ENCODE assay signal across 8 cellular contexts in genomic region chr12:57726151-57726883, GRCh38. TPM values are rescaled to one million over a fixed set of nuclear protein-coding genes. Genes with fewer than 3 reads are reported as not detected.
A peak's percentile ranks its signal among the peaks of the same experiment; 100 is the strongest.
DNase-seq lines count a peak whose midpoint lies in the region; ATAC-seq, FAIRE-seq and TF ChIP-seq lines count a peak whose summit lies in the region.

No MANE protein-coding gene starts in this region.

- DNase-seq in D721Med (ENCODE audit: insufficient read length, low spot score) (peak; percentile 95), HS-5 (ENCODE audit: low read depth) (peak; percentile 68), bronchial epithelial cell (ENCODE audit: low read depth) (peak; percentile 67), iPS-NIHi7 (ENCODE audit: extremely low spot score) (peak; percentile 96)

- H3K9me3 ChIP-seq in OCI-LY1 (ENCODE audit: low read length) (no peaks in the 10 kb centered on the region), skeletal muscle tissue (ENCODE audit: control insufficient read depth in 3 of 3, low read length in 3 of 3) (no peaks in the 10 kb centered on the region)

- peaks cover 4% of the 10 kb centered on the region for H3K4me1 ChIP-seq in OCI-LY1 (ENCODE audit: insufficient read depth, low read length, severe bottlenecking)
- H3K4me1 ChIP-seq in skeletal muscle tissue (ENCODE audit: control insufficient read depth in 3 of 3, insufficient read depth in 3 of 3, low read length in 3 of 3): peaks cover 15 to 19% (median 18%) of the 10 kb centered on the region in 3 donors

- H3K4me2 ChIP-seq in OCI-LY1 (ENCODE audit: low read length): no peak overlapping the region

- H2AFZ ChIP-seq in OCI-LY1 (ENCODE audit: low read length): no peak overlapping the region

- H3K9me2 ChIP-seq in OCI-LY1 (ENCODE audit: low read depth, low read length): no peaks in the 10 kb centered on the region

- H3K9ac ChIP-seq in OCI-LY1 (ENCODE audit: low read length) (no peak overlapping the region), skeletal muscle tissue (ENCODE audit: low read depth in 1 of 3, low read length in 3 of 3) (peak overlapping the region; percentile 30 to 57 (median 53))

- H4K20me1 ChIP-seq in OCI-LY1 (ENCODE audit: insufficient read depth, low read length): no peaks in the 10 kb centered on the region

- H3F3A ChIP-seq in OCI-LY1 (ENCODE audit: insufficient read depth, low read length): peaks cover 3% of the 10 kb centered on the region

- H3K36me3 ChIP-seq in OCI-LY1 (ENCODE audit: insufficient read depth, low read length) (peaks cover 45% of the 10 kb centered on the region), bronchial epithelial cell (ENCODE audit: control insufficient read depth, insufficient read depth, low read length) (no peaks in the 10 kb centered on the region), skeletal muscle tissue (ENCODE audit: control insufficient read depth in 3 of 3, insufficient read depth in 3 of 3, low read length in 3 of 3) (peaks cover 2 to 4% (median 2%) of the 10 kb centered on the region in 3 donors)

- H3K27ac ChIP-seq in OCI-LY1 (ENCODE audit: low read depth, low read length, poor library complexity, severe bottlenecking): no peak overlapping the region
- H3K27ac ChIP-seq in skeletal muscle tissue (ENCODE audit: low read depth, low read length): peak overlapping the region; percentile 60

- H3K4me3 ChIP-seq in OCI-LY1 (ENCODE audit: low read depth, low read length, poor library complexity, severe bottlenecking) (no peak overlapping the region), bronchial epithelial cell (ENCODE audit: low read depth, low read length) (peak overlapping the region; percentile 92), skeletal muscle tissue (ENCODE audit: low read length in 3 of 3) (peak overlapping the region; percentile 70 to 74 (median 71))

- FAIRE-seq in D721Med (lab: Jason Lieb, UNC) (no peak), bronchial epithelial cell (lab: Jason Lieb, UNC) (no peak)

- H3K79me2 ChIP-seq in OCI-LY1 (ENCODE audit: insufficient read depth, low read length): no peaks in the 10 kb centered on the region

- TF ChIP-seq CTCF in D721Med (IDR thresholded peaks at IDR 0.05; ENCODE audit: insufficient read depth, missing control alignments) (peak; percentile 75), OCI-LY1 (IDR thresholded peaks at IDR 0.05; ENCODE audit: low read length) (peak; percentile 20; the same call in 1 of the 2 replicates), bronchial epithelial cell (IDR thresholded peaks at IDR 0.05; ENCODE audit: insufficient read depth, low read length, severe bottlenecking) (peak; percentile 95)

- no peak for ATAC-seq in GM18907 (IDR thresholded peaks at IDR 0.05; ENCODE audit: unreplicated experiment)
- no peak for ATAC-seq in HG03097 (IDR thresholded peaks at IDR 0.05; ENCODE audit: low FRiP score, unreplicated experiment)

- H3K27me3 ChIP-seq in OCI-LY1 (ENCODE audit: insufficient read depth, low read length) (no peaks in the 10 kb centered on the region), bronchial epithelial cell (ENCODE audit: control insufficient read depth, insufficient read depth, low read length) (peaks cover 5% of the 10 kb centered on the region), skeletal muscle tissue (ENCODE audit: control insufficient read depth in 3 of 3, insufficient read depth in 3 of 3, low read length in 3 of 3) (peaks cover 18 to 55% (median 49%) of the 10 kb centered on the region in 3 donors)

RNA-seq across cellular contexts. Expression of gene AGAP2, which starts 12.2 kb away (rescaled TPM):
- under 0.01 TPM in 2 replicates for total RNA-seq in bronchial epithelial cell
- 2.1 TPM for total RNA-seq in skeletal muscle tissue

RNA-seq across cellular contexts. Expression of gene TSPAN31, which starts 18.5 kb away (rescaled TPM):
- 100 and 109 TPM in 2 replicates for total RNA-seq in bronchial epithelial cell
- 57.9 TPM for total RNA-seq in skeletal muscle tissue

RNA-seq across cellular contexts. Expression of gene CDK4, which starts 25.8 kb away (rescaled TPM):
- 61.3 and 113 TPM in 2 replicates for total RNA-seq in bronchial epithelial cell
- 78.8 TPM for total RNA-seq in skeletal muscle tissue

RNA-seq across cellular contexts. Expression of gene MARCHF9, which starts 28.6 kb away (rescaled TPM):
- total RNA-seq in bronchial epithelial cell: 6.3 and 8.1 TPM in 2 replicates
- total RNA-seq in skeletal muscle tissue: 4.7 TPM

RNA-seq across cellular contexts. Expression of gene OS9, which starts 32.4 kb away (rescaled TPM):
- 182 and 405 TPM in 2 replicates for total RNA-seq in bronchial epithelial cell
- total RNA-seq in skeletal muscle tissue: 148 TPM

Comparison
In these comparisons a context has a peak if more than half of its experiments do, and no peak if none do; other contexts are left out.
1. CTCF ChIP-seq: peak in every context shown above with its lines; median percentile 95 in bronchial epithelial cell; 75 in D721Med; 20 in OCI-LY1.